28 cellular contexts compared by ENCODE assay signal in genomic region chr4:40595981-40596380, GRCh38. TPM values are rescaled to one million over a fixed set of nuclear protein-coding genes. Genes with fewer than 3 reads are reported as not detected.
A peak's percentile ranks its signal among the peaks of the same experiment; 100 is the strongest.
DNase-seq lines count a peak whose midpoint lies in the region; ATAC-seq, FAIRE-seq and TF ChIP-seq lines count a peak whose summit lies in the region.
"Had no signal": no experiment of that assay in that cellular context is flagged by ENCODE, and none has a peak within 500 bp of the region (broad histone marks: within the 10 kb centered on the region; RNA-seq: fewer than 3 reads in every experiment).

No MANE protein-coding gene starts in this region.

- no peaks in the 10 kb centered on the region for H3K36me3 ChIP-seq in IMR-90 (ENCODE audit: control insufficient read depth, insufficient read depth, low read length)
- H3K36me3 ChIP-seq in K562 (ENCODE audit: control insufficient read depth, insufficient read depth, low read length), result no peaks in the 10 kb centered on the region
- H3K36me3 ChIP-seq: MG63 had no signal

- H2BK5ac ChIP-seq in IMR-90 (ENCODE audit: low read depth, low read length, poor library complexity, severe bottlenecking), result no peak overlapping the region

- no peaks in the 10 kb centered on the region; the same call in 1 of the 2 replicates for H3K9me1 ChIP-seq in IMR-90 (ENCODE audit: insufficient read depth, low read length)
- H3K9me1 ChIP-seq in K562 (ENCODE audit: control insufficient read depth, insufficient read depth, low read length), result no peaks in the 10 kb centered on the region

- no peak overlapping the region for H3K4me2 ChIP-seq in IMR-90 (ENCODE audit: low read depth, low read length)
- no peak overlapping the region for H3K4me2 ChIP-seq in K562 (ENCODE audit: insufficient read depth, low read length)
- H3K4me2 ChIP-seq: BLaER1 treated with 17β-estradiol and CSF1 and Interleukin-3, amounts not matched to agents 10 nM and 100 nM had no signal

- H3K4ac ChIP-seq in IMR-90 (ENCODE audit: low read depth, low read length), result no peak overlapping the region

- H4K5ac ChIP-seq in IMR-90 (ENCODE audit: low read depth, low read length), result no peak overlapping the region

- H3K4me3 Mint-ChIP-seq in mesothelial cell of epicardium, result no peak overlapping the region
- H3K4me3 Mint-ChIP-seq: CD4-positive, alpha-beta memory T cell had no signal

- in situ Hi-C loops in IMR-90 (cut with MboI; ENCODE audit: low sequenced_read_pairs) (no loop called here), K562 (cut with MboI) (no loop called here)

- peak overlapping the region; percentile 52 for H3K27ac Mint-ChIP-seq in mesothelial cell of epicardium
- H3K27ac Mint-ChIP-seq: CD4-positive, alpha-beta memory T cell had no signal

- H2BK120ac ChIP-seq in IMR-90 (ENCODE audit: low read depth, low read length), result no peak overlapping the region

- H3K4me3 ChIP-seq in IMR-90 (ENCODE audit: insufficient read depth, low read depth, low read length) (no peak overlapping the region), K562 (no peak overlapping the region)
- H3K4me3 ChIP-seq: BLaER1 treated with 17β-estradiol and CSF1 and Interleukin-3, amounts not matched to agents 10 nM and 100 nM; GM12878; MG63 had no signal

- no peak overlapping the region for H2AK9ac ChIP-seq in IMR-90 (replicated peaks; ENCODE audit: low read depth, low read length, poor library complexity)

- H3K4me1 Mint-ChIP-seq in mesothelial cell of epicardium, result peaks cover 15% of the 10 kb centered on the region
- H3K4me1 Mint-ChIP-seq: CD4-positive, alpha-beta memory T cell had no signal

- no peak overlapping the region for H2BK15ac ChIP-seq in IMR-90 (ENCODE audit: low read depth, low read length)

- no peak for TF ChIP-seq CTCF in IMR-90 (conservative IDR thresholded peaks at IDR 0.05; ENCODE audit: low read depth, low read length)
- TF ChIP-seq CTCF in K562 (IDR thresholded peaks at IDR 0.05 in 2 of 3, conservative IDR thresholded peaks at IDR 0.05 in 1 of 3; ENCODE audit: insufficient read depth in 2 of 3, low read depth in 1 of 3, low read length in 3 of 3), result no peak
- TF ChIP-seq CTCF in mesothelial cell of epicardium (IDR thresholded peaks at IDR 0.05; ENCODE audit: unreplicated experiment), result no peak

- 76% methylated on average over 5 of the region's 5 CpGs; no CpG with 5 or more reads in 1 of the 2 experiments for WGBS in IMR-90 (ENCODE audit: extremely low coverage in 2 of 2, insufficient read length in 1 of 2), 2 experiments
- WGBS in K562 (ENCODE audit: insufficient coverage, low coverage, missing lambda C conversion rate), result 1% methylated on average over 5 of the region's 5 CpGs

- no peak overlapping the region for H3K9ac ChIP-seq in IMR-90 (ENCODE audit: low read depth, low read length)
- no peak overlapping the region for H3K9ac ChIP-seq in K562 (ENCODE audit: insufficient read depth in 1 of 2, low read depth in 2 of 2, low read length in 2 of 2)
- H3K9ac ChIP-seq: BLaER1 treated with 17β-estradiol and CSF1 and Interleukin-3, amounts not matched to agents 10 nM and 100 nM had no signal

- POLR2A ChIA-PET in IMR-90 (lab: Charles Lee; ENCODE audit: unreplicated experiment) (no interaction called here), K562 (lab: Yijun Ruan, JAX) (interaction anchor here (0.7 kb wide), 1 partner anchor 267 kb away, joined by 3 read pairs; no protein-coding TSS in a partner anchor)

- H3K23ac ChIP-seq in IMR-90 (ENCODE audit: low read depth, low read length), result no peak overlapping the region

- BruUV-seq in IMR-90 (replicated peaks; lab: Mats Ljungman, UMichigan) (no TSS peak), K562 (replicated peaks; lab: Mats Ljungman, UMichigan) (no TSS peak)

- no peak for TF ChIP-seq RAD21 in IMR-90 (IDR thresholded peaks at IDR 0.05; ENCODE audit: low read length)
- TF ChIP-seq RAD21 in K562 (CRISPR knock-in tag; conservative IDR thresholded peaks at IDR 0.05 in 1 of 2, IDR thresholded peaks at IDR 0.05 in 1 of 2), result no peak

- H4K8ac ChIP-seq in IMR-90 (ENCODE audit: low read depth in 2 of 2, low read length in 2 of 2), result no peak overlapping the region

- no peak for TF ChIP-seq POLR2A in IMR-90 (IDR thresholded peaks at IDR 0.05; ENCODE audit: low read depth, low read length)
- TF ChIP-seq POLR2A in K562 (conservative IDR thresholded peaks at IDR 0.05), result no peak

- CTCF ChIA-PET in IMR-90 (lab: Yijun Ruan, JAX) (no interaction called here), K562 (lab: Yijun Ruan, JAX; ENCODE audit: low intra/inter-chr PET ratio) (no interaction called here)

- H2AFZ ChIP-seq in IMR-90 (replicated peaks; ENCODE audit: low read length, poor library complexity) (no peak overlapping the region), K562 (ENCODE audit: low read depth, low read length) (no peak overlapping the region)

- no peak for FAIRE-seq in K562 (lab: Jason Lieb, UNC)
- FAIRE-seq: GM12878, H54, HepG2 had no signal

- H2BK20ac ChIP-seq in IMR-90 (ENCODE audit: low read depth, low read length), result no peak overlapping the region

- H3K27me3 Mint-ChIP-seq in mesothelial cell of epicardium (ENCODE audit: low read depth), result no peaks in the 10 kb centered on the region

- dilution Hi-C loops in IMR-90 (cut with HindIII; ENCODE audit: low sequenced_read_pairs, unreplicated experiment), result no loop called here

- H3K79me2 ChIP-seq in K562 (ENCODE audit: control insufficient read depth, insufficient read depth, low read length), result no peaks in the 10 kb centered on the region

- H2AK5ac ChIP-seq in IMR-90 (ENCODE audit: low read depth, low read length), result no peak overlapping the region

- no peaks in the 10 kb centered on the region for H3K27me3 ChIP-seq in IMR-90 (ENCODE audit: control insufficient read depth, insufficient read depth, low read length)
- H3K27me3 ChIP-seq in K562 (ENCODE audit: control insufficient read depth in 2 of 2, insufficient read depth in 2 of 2, low read length in 2 of 2), result peaks cover 6 to 9% of the 10 kb centered on the region in 2 experiments; a peak in 2 of 5 replicates
- H3K27me3 ChIP-seq: BLaER1 treated with 17β-estradiol and CSF1 and Interleukin-3, amounts not matched to agents 10 nM and 100 nM; MG63 had no signal

- H3K14ac ChIP-seq in IMR-90 (replicated peaks; ENCODE audit: low read depth, low read length), result 0 out of 2 replicates have a peak overlapping the region, but pooled peaks have one; percentile 72

- no peaks in the 10 kb centered on the region for H3K9me3 ChIP-seq in IMR-90 (ENCODE audit: control insufficient read depth, insufficient read depth, low read length)
- no peaks in the 10 kb centered on the region for H3K9me3 ChIP-seq in K562 (replicated peaks; ENCODE audit: control insufficient read depth, insufficient read depth, low read depth, low read length)
- H3K9me3 ChIP-seq: Caco-2, MG63 had no signal

- H3K36me3 Mint-ChIP-seq in mesothelial cell of epicardium, result peaks cover 18% of the 10 kb centered on the region
- H3K36me3 Mint-ChIP-seq: CD4-positive, alpha-beta memory T cell had no signal

- no peak for TF ChIP-seq EP300 in K562 (IDR thresholded peaks at IDR 0.05; ENCODE audit: low read length)

- H3K79me1 ChIP-seq in IMR-90 (ENCODE audit: low read depth in 1 of 2, low read length in 2 of 2), result no peaks in the 10 kb centered on the region

- intact Hi-C loops in IMR-90 (cut with micrococcal nuclease), result no loop called here
- intact Hi-C loops in K562 (cut with micrococcal nuclease), result no loop called here

- no peak overlapping the region for H4K91ac ChIP-seq in IMR-90 (ENCODE audit: insufficient read depth, low read depth, low read length)

- H4K20me1 ChIP-seq in IMR-90 (ENCODE audit: insufficient read depth, low read length) (no peaks in the 10 kb centered on the region), K562 (replicated peaks; ENCODE audit: control insufficient read depth, insufficient read depth, low read length) (no peaks in the 10 kb centered on the region)

- DNase-seq in AG08395 (ENCODE audit: low spot score), result peak; percentile 2
- DNase-seq in IMR-90, result no peak
- no peak for DNase-seq in K562 (ENCODE audit: extremely low read depth in 1 of 4, low spot score in 3 of 4)
- no peak for DNase-seq in mesothelial cell of epicardium (ENCODE audit: low spot score in 2 of 2, unreplicated experiment in 2 of 2)
- no peak for DNase-seq in stimulated activated naive CD8-positive, alpha-beta T cell treated with anti-CD3 and anti-CD28 coated beads, Interleukin-15, Interleukin-2, amounts not matched to agents 100 U/mL and 50 U/mL, for 24 hours
- no peak for DNase-seq in COR-L47 (lab: John Stamatoyannopoulos, UW)
- DNase-seq: AML-193; Caco-2; CD4-positive, alpha-beta memory T cell; DMS 273 treated with DMSO at 0.1 percent for 48 hours; DMS79; EL; GDM1; KBM-7; MG63; NCI-H1105 treated with DMSO at 0.1 percent for 48 hours; NCI-H2029; NCI-H446 treated with DMSO at 0.1 percent for 48 hours; NCI-H526; SHP77 had no signal

- peaks cover 4% of the 10 kb centered on the region; the same call in 1 of the 2 replicates for H3K4me1 ChIP-seq in IMR-90 (ENCODE audit: control insufficient read depth, insufficient read depth, low read length)
- H3K4me1 ChIP-seq in K562 (replicated peaks in 1 of 2; ENCODE audit: control insufficient read depth in 2 of 2, insufficient read depth in 2 of 2, low read length in 2 of 2), result no peaks in the 10 kb centered on the region
- H3K4me1 ChIP-seq: Caco-2 had no signal

- no peak overlapping the region for H3K27ac ChIP-seq in IMR-90 (ENCODE audit: insufficient read depth, low read length)
- H3K27ac ChIP-seq in K562 (ENCODE audit: extremely low read depth, low read depth, low read length), result no peak overlapping the region
- H3K27ac ChIP-seq: BLaER1 treated with 17β-estradiol and CSF1 and Interleukin-3, amounts not matched to agents 10 nM and 100 nM; RWPE1 had no signal

- H3K56ac ChIP-seq in IMR-90 (ENCODE audit: extremely low read depth, insufficient read depth, low read length), result no peak overlapping the region

- no peak for ATAC-seq in IMR-90 (ENCODE audit: low read depth)
- no peak for ATAC-seq in K562
- ATAC-seq in GM18519 (IDR thresholded peaks at IDR 0.05; ENCODE audit: low FRiP score, unreplicated experiment), result no peak
- ATAC-seq in HG03354 (IDR thresholded peaks at IDR 0.05; ENCODE audit: poor library complexity, severe bottlenecking, unreplicated experiment), result no peak
- ATAC-seq in stimulated activated naive CD8-positive, alpha-beta T cell treated with anti-CD3 and anti-CD28 coated beads, Interleukin-15, Interleukin-2, amounts not matched to agents 100 U/mL and 50 U/mL, for 24 hours, result no peak
- ATAC-seq: GM12878, HepG2, Panc1 had no signal

- no peak overlapping the region for H3K18ac ChIP-seq in IMR-90 (ENCODE audit: low read depth, low read length)

- H3K9me3 Mint-ChIP-seq in mesothelial cell of epicardium, result no peaks in the 10 kb centered on the region

RNA-seq across cellular contexts. Expression of gene RBM47, which starts 33.7 kb away (rescaled TPM):
- total RNA-seq in IMR-90 (2012; rRNA removed) (0.83 and 1.1 TPM in 2 replicates), K562 (2014; rRNA removed) (5.1 and 6.2 TPM in 2 replicates), K562 (2014; rRNA removed; fragmentation: Illumina TruSeq; extraction: Trizol) (2.7 and 3.1 TPM in 2 replicates), K562 (2015; rRNA removed; fragmentation: Illumina TruSeq; extraction: Trizol) (3.5 and 3.6 TPM in 2 replicates), K562 (2021) (6.4 and 8.9 TPM in 2 replicates), mesothelial cell of epicardium (37.8 to 41.5 TPM (median 41.0 TPM) in 3 replicates)
- polyA plus RNA-seq in IMR-90 (2012; rRNA removed) (0.44 and 0.59 TPM in 2 replicates), K562 (2011; rRNA removed) (0.23 and 1.4 TPM in 2 replicates), K562 (2014; fragmentation: Illumina TruSeq; extraction: Trizol) (3.3 and 3.9 TPM in 2 replicates), K562 (2014; fragmentation: Nextera tagmentation; extraction: Ambion mirVana) (1 to 10 TPM; 1.7 to 2.4 TPM), K562 (2014; rRNA removed) (3.8 and 4.1 TPM in 2 replicates)
- 1.1 and 1.6 TPM in 2 replicates for polyA plus RNA-seq in IMR-90 (2012; cell fraction: cytosol; rRNA removed)
- polyA plus RNA-seq in IMR-90 (2012; cell fraction: nucleus; rRNA removed; ENCODE audit: low replicate concordance), result 0.41 and 0.99 TPM in 2 replicates
- total RNA-seq in K562 (2011; cell fraction: chromatin; rRNA removed; ENCODE audit: low replicate concordance), result 1.4 and 1.8 TPM in 2 replicates
- total RNA-seq in K562 (2011; cell fraction: nucleolus; rRNA removed), result 1.8 and 2.5 TPM in 2 replicates
- 1.7 and 1.9 TPM in 2 replicates for total RNA-seq in K562 (2011; cell fraction: nucleoplasm; rRNA removed)
- polyA plus RNA-seq in K562 (2011; cell fraction: cytosol; rRNA removed), result 0.32 and 7.8 TPM in 2 replicates
- polyA plus RNA-seq in K562 (2011; cell fraction: nucleus; rRNA removed), result 0.29 and 2.4 TPM in 2 replicates
- 4.6 and 4.8 TPM in 2 replicates for polyA plus RNA-seq in K562 (2012)
- polyA minus RNA-seq in K562 (2011; rRNA and poly(A)+ RNA removed), result 0.33 and 1.9 TPM in 2 replicates
- 0.55 and 3.4 TPM in 2 replicates for polyA minus RNA-seq in K562 (2011; cell fraction: cytosol; rRNA and poly(A)+ RNA removed)
- polyA minus RNA-seq in K562 (2011; cell fraction: nucleus; rRNA and poly(A)+ RNA removed), result 0.22 and 2.0 TPM in 2 replicates
